30 cellular contexts compared by ENCODE assay signal in genomic region chr1:114355240-114355639, GRCh38.
"Had no signal": no experiment of that assay in that cellular context is flagged by ENCODE, and none has a peak within 500 bp of the region (broad histone marks: within the 10 kb centered on the region; RNA-seq: fewer than 3 reads in every experiment).

No MANE protein-coding gene starts in this region.

- H3K36me3 ChIP-seq: left lung, neural progenitor cell, neutrophil, right atrium auricular region, right lobe of liver, stomach, thyroid gland, transverse colon, upper lobe of left lung, vagina had no signal

- H3K36me3 Mint-ChIP-seq: mesothelial cell of epicardium; neural progenitor cell; stimulated activated memory B cell treated with anti-CD40 and anti-IgM and Interleukin-4, amounts not matched to agents 10 μg/mL and 1 μg/mL and 100 μg/mL, for 72 hours had no signal

- ATAC-seq: left colon; left lung; natural killer cell; right lobe of liver; stimulated activated memory B cell treated with anti-CD40 and anti-IgM and Interleukin-4, amounts not matched to agents 10 μg/mL and 1 μg/mL and 100 μg/mL, for 72 hours; stimulated activated naive CD8-positive, alpha-beta T cell treated with anti-CD3 and anti-CD28 coated beads, Interleukin-15, Interleukin-2, amounts not matched to agents 100 U/mL and 50 U/mL, for 24 hours had no signal

- H3K27me3 ChIP-seq: left lung, neural progenitor cell, neutrophil, right atrium auricular region, right lobe of liver, stomach, testis, thyroid gland, transverse colon, upper lobe of left lung, vagina had no signal

- H3K9me3 ChIP-seq: left lung, neutrophil, right atrium auricular region, right lobe of liver, stomach, testis, thyroid gland, transverse colon, upper lobe of left lung, vagina had no signal

- DNase-seq: hippocampal formation; immature natural killer cell; kidney; left colon; left lung; mesendoderm; naive B cell; natural killer cell; nephron progenitor cell; occipital lobe; right lobe of liver; stimulated activated CD4-positive, alpha-beta T cell treated with anti-CD3 and anti-CD28 coated beads, Interleukin-1b, Interleukin-23, amount 100 ng/mL, for 48 hours; stimulated activated CD4-positive, alpha-beta T cell treated with anti-CD3 and anti-CD28 coated beads, Interleukin-2, amount 100 ng/mL, for 48 hours; stimulated activated CD4-positive, alpha-beta T cell treated with anti-CD3 and anti-CD28 coated beads, Interleukin-4, amount 100 ng/mL, for 4 hours; stimulated activated CD8-positive, alpha-beta memory T cell treated with anti-CD3 and anti-CD28 coated beads, Interleukin-4, amount 100 ng/mL, for 48 hours; stimulated activated naive CD8-positive, alpha-beta T cell treated with anti-CD3 and anti-CD28 coated beads, Interleukin-15, Interleukin-2, amounts not matched to agents 100 U/mL and 50 U/mL, for 24 hours; stomach; testis; thyroid gland; transverse colon; upper lobe of left lung had no signal

- H3K4me1 ChIP-seq: neural progenitor cell, parathyroid adenoma had no signal

- H3K4me1 Mint-ChIP-seq: naive B cell had no signal

- H3K27ac Mint-ChIP-seq: mesothelial cell of epicardium; naive B cell; natural killer cell; nephron progenitor cell; neural progenitor cell; stimulated activated memory B cell treated with anti-CD40 and anti-IgM and Interleukin-4, amounts not matched to agents 10 μg/mL and 1 μg/mL and 100 μg/mL, for 72 hours had no signal

- H3K4me3 Mint-ChIP-seq: immature natural killer cell; mesothelial cell of epicardium; naive B cell; natural killer cell; nephron progenitor cell; neural progenitor cell; stimulated activated memory B cell treated with anti-CD40 and anti-IgM and Interleukin-4, amounts not matched to agents 10 μg/mL and 1 μg/mL and 100 μg/mL, for 72 hours had no signal

- H3K4me3 ChIP-seq: left lung, lung, neural progenitor cell, right atrium auricular region, right lobe of liver, smooth muscle cell, stomach, testis, thyroid gland, transverse colon, upper lobe of left lung, vagina had no signal

- H3K27me3 Mint-ChIP-seq: stimulated activated memory B cell treated with anti-CD40 and anti-IgM and Interleukin-4, amounts not matched to agents 10 μg/mL and 1 μg/mL and 100 μg/mL, for 72 hours had no signal

- H3K9me3 Mint-ChIP-seq: natural killer cell, neural progenitor cell had no signal

- H3K27ac ChIP-seq: left lung, neural progenitor cell, neutrophil, parathyroid adenoma, right atrium auricular region, right lobe of liver, stomach, testis, thyroid gland, transverse colon, upper lobe of left lung, vagina had no signal
